Comparison of ENCODE assay signal across 8 cellular contexts in genomic region chr12:110280784-110281548, GRCh38. TPM values are rescaled to one million over a fixed set of nuclear protein-coding genes. Genes with fewer than 3 reads are reported as not detected.
DNase-seq lines count a peak whose midpoint lies in the region; FAIRE-seq and TF ChIP-seq lines count a peak whose summit lies in the region.

Gene ATP2A2, plus strand, starts transcription at chr12:110281247. Its CDS starts 543 bp downstream, at chr12:110281790.

- H3K9ac ChIP-seq in neuronal stem cell (ENCODE audit: low read depth, low read length, poor library complexity) (peak within 1 kb of the TSS; percentile 100), subcutaneous abdominal adipose tissue (ENCODE audit: low read length in 5 of 5) (peak within 1 kb of the TSS; percentile 68 to 92 (median 88))

- H3K4me1 ChIP-seq in HEK293 (ENCODE audit: control insufficient read depth, insufficient read depth, low read length) (peaks cover 18% of the 10 kb centered on the region), neuronal stem cell (ENCODE audit: control insufficient read depth in 2 of 2, insufficient read depth in 1 of 2, low read depth in 1 of 2, low read length in 2 of 2) (peaks cover 8 to 14% of the 10 kb centered on the region in 2 donors), subcutaneous abdominal adipose tissue (ENCODE audit: control insufficient read depth in 5 of 5, insufficient read depth in 5 of 5, low read length in 5 of 5) (peaks cover 0 to 53% (median 45%) of the 10 kb centered on the region in 5 donors)

- H2AFZ ChIP-seq in neuronal stem cell (ENCODE audit: low read length): peak within 1 kb of the TSS; percentile 97

- CTCF ChIA-PET in HEK293 (lab: Yijun Ruan, JAX): interaction anchor here (1.2 to 2.4 kb wide), 3 partner anchors 11 to 179 kb away, joined by 5 to 11 read pairs (median 6); no protein-coding TSS in a partner anchor

- H2AK5ac ChIP-seq in neuronal stem cell (ENCODE audit: low read depth, low read length): peak within 1 kb of the TSS; percentile 97

- H3K4me3 ChIP-seq in HEK293 (ENCODE audit: low read depth, low read length) (peak within 1 kb of the TSS; percentile 92), neuronal stem cell (ENCODE audit: low read length in 2 of 2) (peak within 1 kb of the TSS; percentile 81 to 100), subcutaneous abdominal adipose tissue (ENCODE audit: low read depth in 1 of 5, low read length in 5 of 5) (peak within 1 kb of the TSS; percentile 85 to 97 (median 93))

- H2BK5ac ChIP-seq in neuronal stem cell (ENCODE audit: low read length): peak within 1 kb of the TSS; percentile 98

- peak within 1 kb of the TSS; percentile 96 for H4K91ac ChIP-seq in neuronal stem cell (ENCODE audit: low read depth, low read length, poor library complexity)

- H2BK12ac ChIP-seq in neuronal stem cell (ENCODE audit: low read length): peak within 1 kb of the TSS; percentile 30

- H3K9me3 ChIP-seq in HEK293 (ENCODE audit: control insufficient read depth, insufficient read depth, low read depth, low read length) (no peaks in the 10 kb centered on the region), neuronal stem cell (replicated peaks in 1 of 2; ENCODE audit: control insufficient read depth in 2 of 2, insufficient read depth in 1 of 2, low read depth in 1 of 2, low read length in 2 of 2) (no peaks in the 10 kb centered on the region), subcutaneous abdominal adipose tissue (ENCODE audit: control insufficient read depth in 5 of 5, low read length in 5 of 5) (no peaks in the 10 kb centered on the region)

- H3K36me3 ChIP-seq in HEK293 (ENCODE audit: control insufficient read depth in 2 of 2, insufficient read depth in 1 of 2, low read length in 2 of 2) (peaks cover 6 to 34% of the 10 kb centered on the region in 2 experiments; a peak in 2 of 3 replicates), neuronal stem cell (replicated peaks in 1 of 2; ENCODE audit: control insufficient read depth in 2 of 2, insufficient read depth in 2 of 2, low read length in 2 of 2) (peaks cover 0 to 35% of the 10 kb centered on the region in 2 donors), subcutaneous abdominal adipose tissue (ENCODE audit: control insufficient read depth in 5 of 5, insufficient read depth in 5 of 5, low read length in 5 of 5) (no peaks in the 10 kb centered on the region)

- peak within 1 kb of the TSS; percentile 93 for H2BK15ac ChIP-seq in neuronal stem cell (ENCODE audit: low read length)

- DNase-seq in GM03348 (ENCODE audit: low spot score): peak; percentile 98
- peak; percentile 81 for DNase-seq in MV-4-11 (lab: John Stamatoyannopoulos, UW)
- peak; percentile 90 for DNase-seq in SK-MEL-5 (ENCODE audit: low read depth, low spot score)
- peak; percentile 64 to 89 (median 72) for DNase-seq in activated naive CD4-positive, alpha-beta T cell (lab: John Stamatoyannopoulos, UW)
- peak; percentile 98 to 99 for DNase-seq in frontal cortex (ENCODE audit: low spot score in 2 of 2)
- DNase-seq in neuronal stem cell (ENCODE audit: low spot score): peak; percentile 92

- H2BK120ac ChIP-seq in neuronal stem cell (ENCODE audit: low read depth, low read length): peak within 1 kb of the TSS; percentile 92

- in situ Hi-C loops in SK-MEL-5 (cut with HindIII; ENCODE audit: low pct_unique_long_range_greater_than_20kb, low sequenced_read_pairs): no loop called here

- peak within 1 kb of the TSS; percentile 96 for H3K23ac ChIP-seq in neuronal stem cell (ENCODE audit: low read depth, low read length, poor library complexity)

- peak within 1 kb of the TSS; percentile 75 for H3K4me2 ChIP-seq in neuronal stem cell (ENCODE audit: insufficient read depth, low read length, poor library complexity, severe bottlenecking)

- peak within 1 kb of the TSS; percentile 12 for H3K14ac ChIP-seq in neuronal stem cell (ENCODE audit: low read length)

- TF ChIP-seq CTCF in HEK293 (tag by site-specific recombination; IDR thresholded peaks at IDR 0.05): no peak

- no CpG with 5 or more reads among the region's 108 CpGs for WGBS in neuronal stem cell (ENCODE audit: extremely low coverage in 2 of 2, insufficient read length in 2 of 2, insufficient replicate concordance in 1 of 2), 2 donors

- H3K18ac ChIP-seq in neuronal stem cell (ENCODE audit: low read length): peak within 1 kb of the TSS; percentile 100

- H3K27me3 ChIP-seq in neuronal stem cell (ENCODE audit: control insufficient read depth in 3 of 3, insufficient read depth in 3 of 3, low read depth in 1 of 3, low read length in 3 of 3) (no peaks in the 10 kb centered on the region), subcutaneous abdominal adipose tissue (ENCODE audit: control insufficient read depth in 5 of 5, insufficient read depth in 4 of 5, low read length in 5 of 5) (no peaks in the 10 kb centered on the region)

- H3K4ac ChIP-seq in neuronal stem cell (ENCODE audit: low read length): peak within 1 kb of the TSS; percentile 93

- H4K8ac ChIP-seq in neuronal stem cell (ENCODE audit: low read depth, low read length): peak within 1 kb of the TSS; percentile 87

- POLR2A ChIA-PET in HEK293 (lab: Yijun Ruan, JAX): interaction anchor here (0.5 to 3.1 kb wide), 17 partner anchors 11 to 188 kb away, joined by 3 to 18 read pairs (median 4); partner anchors contain the start of genes FAM216A, GPN3 and IFT81

- no peaks in the 10 kb centered on the region for H3K79me1 ChIP-seq in neuronal stem cell (ENCODE audit: low read depth, low read length)

- no peak for FAIRE-seq in frontal cortex (lab: Jason Lieb, UNC)

- H3K27ac ChIP-seq in HEK293 (ENCODE audit: extremely low read depth, low read depth, low read length) (peak within 1 kb of the TSS; percentile 97), neuronal stem cell (replicated peaks; ENCODE audit: low read length) (peak within 1 kb of the TSS; percentile 100), subcutaneous abdominal adipose tissue (ENCODE audit: low read depth, low read length) (peak within 1 kb of the TSS; percentile 92)

TF ChIP-seq in HEK293, 187 proteins besides CTCF, POLR2A, EP300 and RAD21 (continues in another document):
- TF ChIP-seq KLF17 (tag by site-specific recombination; IDR thresholded peaks at IDR 0.05) (no peak; the same call in 1 of the 2 replicates), SETDB1 (IDR thresholded peaks at IDR 0.05; ENCODE audit: insufficient read length, low read length) (no peak), KLF8 (tag by site-specific recombination; IDR thresholded peaks at IDR 0.05) (peak; percentile 41; the same call in 1 of the 2 replicates), ZNF580 (tag by site-specific recombination; IDR thresholded peaks at IDR 0.05) (no peak), OVOL3 (tag by site-specific recombination; IDR thresholded peaks at IDR 0.05) (no peak), ZNF501 (tag by site-specific recombination; IDR thresholded peaks at IDR 0.05) (0 out of 2 replicates have a peak, but pooled peaks have one; percentile 56), ZNF140 (tag by site-specific recombination; IDR thresholded peaks at IDR 0.05) (no peak), REST (tag by site-specific recombination; IDR thresholded peaks at IDR 0.05) (no peak)
- TF ChIP-seq, protein P1, sequence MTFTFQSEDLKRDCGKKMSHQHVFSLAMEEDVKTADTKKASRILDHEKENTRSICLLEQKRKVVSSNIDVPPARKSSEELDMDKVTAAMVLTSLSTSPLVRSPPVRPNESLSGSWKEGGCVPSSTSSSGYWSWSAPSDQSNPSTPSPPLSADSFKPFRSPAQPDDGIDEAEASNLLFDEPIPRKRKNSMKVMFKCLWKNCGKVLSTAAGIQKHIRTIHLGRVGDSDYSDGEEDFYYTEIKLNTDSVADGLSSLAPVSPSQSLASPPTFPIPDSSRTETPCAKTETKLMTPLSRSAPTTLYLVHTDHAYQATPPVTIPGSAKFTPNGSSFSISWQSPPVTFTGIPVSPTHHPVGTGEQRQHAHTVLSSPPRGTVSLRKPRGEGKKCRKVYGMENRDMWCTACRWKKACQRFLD (tag by site-specific recombination; IDR thresholded peaks at IDR 0.05): no peak

RNA-seq across cellular contexts. Expression of gene ATP2A2, which starts in this region (rescaled TPM):
- total RNA-seq in SK-MEL-5 (2014; rRNA removed; shearing (Covaris generic)): 131 and 141 TPM in 2 replicates
- 252 and 330 TPM in 2 replicates for polyA plus RNA-seq in SK-MEL-5 (2015; cell fraction: cytosol; rRNA removed)
- 253 and 317 TPM in 2 replicates for polyA plus RNA-seq in SK-MEL-5 (2015; cell fraction: nucleus; rRNA removed)
- 149 TPM for total RNA-seq in frontal cortex
- 80.3 TPM for polyA plus RNA-seq in neuronal stem cell (2013, experiment 1 of 2)
- 78.6 TPM for polyA plus RNA-seq in neuronal stem cell (2013, experiment 2 of 2)

Comparison
In these comparisons a context has a peak if more than half of its experiments do, and no peak if none do; other contexts are left out.
1. Peak in every context shown above with its lines: DNase-seq, H3K4me3 ChIP-seq and H3K27ac ChIP-seq.